In genomic region chr5:172089298-172090117, GRCh38 we compare ENCODE assay signal across 1 cellular context.
TF ChIP-seq lines count a peak whose summit lies in the region.

No MANE protein-coding gene starts in this region.

TF ChIP-seq in GM12878, 131 proteins besides CTCF, POLR2A, EP300 and RAD21:
- 0 out of 2 replicates have a peak, but pooled peaks have one; percentile 7 for TF ChIP-seq FOXK2 (IDR thresholded peaks at IDR 0.05)
- no peak for TF ChIP-seq DPF2 (IDR thresholded peaks at IDR 0.05)
- no peak for TF ChIP-seq TCF3 (IDR thresholded peaks at IDR 0.05; ENCODE audit: borderline replicate concordance, insufficient read depth, low read depth, low read length)
- TF ChIP-seq IRF3 (IDR thresholded peaks at IDR 0.05): no peak
- TF ChIP-seq, protein P1, sequence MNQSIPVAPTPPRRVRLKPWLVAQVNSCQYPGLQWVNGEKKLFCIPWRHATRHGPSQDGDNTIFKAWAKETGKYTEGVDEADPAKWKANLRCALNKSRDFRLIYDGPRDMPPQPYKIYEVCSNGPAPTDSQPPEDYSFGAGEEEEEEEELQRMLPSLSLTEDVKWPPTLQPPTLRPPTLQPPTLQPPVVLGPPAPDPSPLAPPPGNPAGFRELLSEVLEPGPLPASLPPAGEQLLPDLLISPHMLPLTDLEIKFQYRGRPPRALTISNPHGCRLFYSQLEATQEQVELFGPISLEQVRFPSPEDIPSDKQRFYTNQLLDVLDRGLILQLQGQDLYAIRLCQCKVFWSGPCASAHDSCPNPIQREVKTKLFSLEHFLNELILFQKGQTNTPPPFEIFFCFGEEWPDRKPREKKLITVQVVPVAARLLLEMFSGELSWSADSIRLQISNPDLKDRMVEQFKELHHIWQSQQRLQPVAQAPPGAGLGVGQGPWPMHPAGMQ (IDR thresholded peaks at IDR 0.05; ENCODE audit: borderline replicate concordance): no peak
- TF ChIP-seq ZBTB11 (CRISPR knock-in tag; IDR thresholded peaks at IDR 0.05): no peak
- TF ChIP-seq NFYA (IDR thresholded peaks at IDR 0.05; ENCODE audit: borderline replicate concordance, low read depth, low read length): no peak
- TF ChIP-seq HCFC1 (IDR thresholded peaks at IDR 0.05; ENCODE audit: low read length): no peak
- peak; percentile 14 for TF ChIP-seq E4F1 (IDR thresholded peaks at IDR 0.05; ENCODE audit: borderline replicate concordance, partially characterized antibody)
- 0 out of 2 replicates have a peak, but pooled peaks have one; percentile 29 for TF ChIP-seq POLR2AphosphoS5 (IDR thresholded peaks at IDR 0.05; ENCODE audit: low read length)
